30 cellular contexts compared by ENCODE assay signal in genomic region chr4:154194649-154195048, GRCh38.
"Had no signal": no experiment of that assay in that cellular context is flagged by ENCODE, and none has a peak within 500 bp of the region (broad histone marks: within the 10 kb centered on the region; RNA-seq: fewer than 3 reads in every experiment).

No MANE protein-coding gene starts in this region.

- H3K27me3 Mint-ChIP-seq: activated B cell treated with CpG ODN at 0.5 μM for 24 hours; central memory CD8-positive, alpha-beta T cell had no signal

- H3K4me3 Mint-ChIP-seq: activated B cell treated with CpG ODN at 0.5 μM for 24 hours; activated CD8-positive, alpha-beta T cell treated with anti-CD3 and anti-CD28 coated beads for 36 hours; activated naive CD8-positive, alpha-beta T cell; activated T-cell treated with anti-CD3 and anti-CD28 coated beads, Interleukin-2, amount 50 U/mL, for 4 hours; activated T-helper 17 cell treated with anti-CD3 and anti-CD28 coated beads, Interleukin-2, amount 50 U/mL, for 72 hours; central memory CD8-positive, alpha-beta T cell had no signal

- H3K36me3 ChIP-seq: brain microvascular endothelial cell, esophagus squamous epithelium had no signal

- FAIRE-seq: astrocyte, bronchial epithelial cell, endometrium, endothelial cell of umbilical vein had no signal

- H3K4me1 ChIP-seq: esophagus squamous epithelium had no signal

- H3K27ac ChIP-seq: brain microvascular endothelial cell, epithelial cell of prostate, esophagus squamous epithelium, VCaP had no signal

- H3K4me1 Mint-ChIP-seq: activated B cell treated with CpG ODN at 0.5 μM for 24 hours; activated T-helper 17 cell treated with anti-CD3 and anti-CD28 coated beads, Interleukin-2, amount 50 U/mL, for 72 hours; central memory CD8-positive, alpha-beta T cell had no signal

- DNase-seq: activated B cell treated with CpG ODN at 0.5 μM for 24 hours; activated CD4-positive, alpha-beta T cell treated with anti-CD3 and anti-CD28 coated beads for 48 hours; activated CD4-positive, alpha-beta T cell treated with anti-CD3 and anti-CD28 coated beads, Interleukin-2, amount 50 U/mL, for 1 hour; activated CD4-positive, alpha-beta T cell treated with anti-CD3 and anti-CD28 coated beads, Interleukin-2, amount 50 U/mL, for 48 hours; activated CD8-positive, alpha-beta memory T cell treated with anti-CD3 and anti-CD28 coated beads for 24 hours; activated CD8-positive, alpha-beta T cell treated with anti-CD3 and anti-CD28 coated beads for 36 hours; activated effector memory CD4-positive, alpha-beta T cell treated with Interleukin-2 at 50 U/mL for 16 hours; activated gamma-delta T cell treated with Interleukin-2 at 50 U/mL for 16 hours; activated naive CD4-positive, alpha-beta T cell treated with anti-CD3 and anti-CD28 coated beads, Interleukin-2, amount 50 U/mL, for 16 hours; activated naive CD4-positive, alpha-beta T cell treated with Interleukin-2 at 50 U/mL for 16 hours; activated T-cell treated with anti-CD3 and anti-CD28 coated beads, Interleukin-2, amount 50 U/mL, for 4 hours; amniotic stem cell; anterior cingulate cortex; brain microvascular endothelial cell; cortex of kidney; effector CD8-positive, alpha-beta T cell; esophagus squamous epithelium; foreskin melanocyte; head of caudate nucleus; T-helper 2 cell had no signal

- H3K27ac Mint-ChIP-seq: activated B cell treated with CpG ODN at 0.5 μM for 24 hours; activated CD8-positive, alpha-beta T cell treated with anti-CD3 and anti-CD28 coated beads for 36 hours; activated naive CD8-positive, alpha-beta T cell; activated T-helper 17 cell treated with anti-CD3 and anti-CD28 coated beads, Interleukin-2, amount 50 U/mL, for 72 hours had no signal

- H3K9me3 Mint-ChIP-seq: activated CD8-positive, alpha-beta T cell treated with anti-CD3 and anti-CD28 coated beads for 36 hours had no signal

- H3K4me3 ChIP-seq: esophagus squamous epithelium had no signal

- ATAC-seq: activated CD4-positive, CD25-positive, alpha-beta regulatory T cell treated with anti-CD3 and anti-CD28 coated beads, Interleukin-2, amount 50 U/mL, for 24 hours; activated CD8-positive, alpha-beta T cell treated with anti-CD3 and anti-CD28 coated beads for 36 hours; activated T-cell treated with anti-CD3 and anti-CD28 coated beads, Interleukin-2, amount 50 U/mL, for 4 hours; activated T-helper 17 cell treated with anti-CD3 and anti-CD28 coated beads, Interleukin-2, amount 50 U/mL, for 72 hours had no signal

- H3K36me3 Mint-ChIP-seq: activated naive CD8-positive, alpha-beta T cell had no signal
